Comparison of ENCODE assay signal across 20 cellular contexts in the genomic region with DNA sequence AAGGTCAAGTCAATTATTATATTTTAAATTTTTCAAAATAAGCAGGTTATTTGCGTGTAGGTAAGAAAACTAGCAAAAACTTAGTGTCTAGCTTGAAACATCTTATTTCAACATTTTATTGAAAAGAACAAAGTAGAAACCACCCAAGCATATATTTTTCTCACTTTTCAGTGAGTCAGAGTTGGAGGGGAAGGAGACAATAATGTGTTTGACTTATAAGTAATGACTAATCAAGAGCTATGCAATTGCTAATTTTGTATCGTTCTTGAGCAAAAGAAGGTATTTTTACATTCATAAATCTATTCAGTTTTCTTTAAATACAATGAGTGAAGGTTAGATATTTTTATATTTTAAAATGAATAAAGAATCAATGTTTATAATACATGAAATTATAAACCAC. TPM values are rescaled to one million over a fixed set of nuclear protein-coding genes. Genes with fewer than 3 reads are reported as not detected.
DNase-seq lines count a peak whose midpoint lies in the region; ATAC-seq, FAIRE-seq and TF ChIP-seq lines count a peak whose summit lies in the region.
"Had no signal": no experiment of that assay in that cellular context is flagged by ENCODE, and none has a peak within 500 bp of the region (broad histone marks: within the 10 kb centered on the region; RNA-seq: fewer than 3 reads in every experiment).

No MANE protein-coding gene starts in this region.

- no peaks in the 10 kb centered on the region for H3K79me1 ChIP-seq in mesenchymal stem cell (replicated peaks; ENCODE audit: low read length, poor library complexity, severe bottlenecking)

- peak overlapping the region; percentile 18 for H3K4me2 ChIP-seq in GM23248 (ENCODE audit: unreplicated experiment)
- no peak overlapping the region for H3K4me2 ChIP-seq in mesenchymal stem cell (ENCODE audit: low read length, poor library complexity, severe bottlenecking)
- H3K4me2 ChIP-seq: A549 had no signal

- no peak overlapping the region for H3K4ac ChIP-seq in mesenchymal stem cell (ENCODE audit: low read depth in 1 of 2, low read length in 2 of 2)

- FAIRE-seq in H54 (lab: Jason Lieb, UNC), result no peak
- FAIRE-seq in frontal cortex (lab: Jason Lieb, UNC), result no peak

- no peak overlapping the region for H3K9ac ChIP-seq in GM23248
- H3K9ac ChIP-seq in mesenchymal stem cell (ENCODE audit: low read length), result no peak overlapping the region

- TF ChIP-seq POLR2A in H54 (IDR thresholded peaks at IDR 0.05; ENCODE audit: low read depth, low read length), result no peak

- H3K9me3 ChIP-seq in GM23248 (ENCODE audit: low read depth) (no peaks in the 10 kb centered on the region), mesenchymal stem cell (ENCODE audit: control insufficient read depth, low read length) (no peaks in the 10 kb centered on the region)
- H3K9me3 ChIP-seq: A549, SJCRH30 had no signal

- H3K79me2 ChIP-seq in GM23248 (ENCODE audit: insufficient read depth), result no peaks in the 10 kb centered on the region

- TF ChIP-seq CTCF in astrocyte of the spinal cord (IDR thresholded peaks at IDR 0.05; ENCODE audit: low read depth, low read length) (no peak), fibroblast of the aortic adventitia (IDR thresholded peaks at IDR 0.05; ENCODE audit: insufficient read depth, low read length) (no peak)

- DNase-seq in GM23248 (peak; percentile 65), astrocyte of the spinal cord (ENCODE audit: low read depth, low spot score) (peak; percentile 8), fibroblast of the aortic adventitia (ENCODE audit: low read depth) (peak; percentile 4), mesenchymal stem cell (peak; percentile 9), Right ventricle myocardium inferior (ENCODE audit: missing footprints) (no peak), H54 (ENCODE audit: insufficient read length, low spot score) (no peak), frontal cortex (ENCODE audit: low spot score in 2 of 2) (no peak)
- DNase-seq in activated CD4-positive, alpha-beta T cell treated with anti-CD3 and anti-CD28 coated beads for 1 hour, result no peak
- DNase-seq: DMS 273 treated with DMSO at 0.1 percent for 48 hours; GF-D8; GOT3; Karpas-422; NCI-H187; NCI-H69; NK-92 treated with Interleukin-12 subunit alpha and Interleukin-12 subunit beta, amount 100 ng/mL, for 24 hours; OCI-M1; RPMI8226; SJCRH30 had no signal

- no peak overlapping the region for H3K23ac ChIP-seq in mesenchymal stem cell (ENCODE audit: low read length in 2 of 2)

- H3F3A ChIP-seq in GM23248 (ENCODE audit: insufficient read depth), result peaks cover 20% of the 10 kb centered on the region

- H3K18ac ChIP-seq in mesenchymal stem cell (ENCODE audit: low read depth in 1 of 2, low read length in 2 of 2), result no peak overlapping the region

- no peak overlapping the region for H2BK5ac ChIP-seq in mesenchymal stem cell (ENCODE audit: low read depth, low read length, poor library complexity, severe bottlenecking)

- intact Hi-C loops in Right ventricle myocardium inferior (cut with DNase I), result no loop called here

- H3K4me3 ChIP-seq in GM23248 (no peak overlapping the region), astrocyte of the spinal cord (ENCODE audit: low read depth, low read length) (no peak overlapping the region), fibroblast of the aortic adventitia (ENCODE audit: low read depth, low read length) (no peak overlapping the region), mesenchymal stem cell (ENCODE audit: insufficient read depth in 1 of 2, low read depth in 1 of 2, low read length in 2 of 2) (no peak overlapping the region)
- H3K4me3 ChIP-seq: A549, SJCRH30 had no signal

- H2BK12ac ChIP-seq in mesenchymal stem cell (ENCODE audit: low read length in 2 of 2), result no peak overlapping the region

- no peak overlapping the region for H4K8ac ChIP-seq in mesenchymal stem cell (ENCODE audit: low read length)

- H3K4me1 ChIP-seq in GM23248 (ENCODE audit: insufficient read depth), result peaks cover 23% of the 10 kb centered on the region
- H3K4me1 ChIP-seq in mesenchymal stem cell (ENCODE audit: control insufficient read depth, insufficient read depth, low read depth, low read length), result no peaks in the 10 kb centered on the region
- H3K4me1 ChIP-seq: A549 had no signal

- H4K20me1 ChIP-seq in GM23248 (ENCODE audit: insufficient read depth), result no peaks in the 10 kb centered on the region

- H2BK120ac ChIP-seq in mesenchymal stem cell (ENCODE audit: low read depth, low read length), result no peak overlapping the region

- peak overlapping the region; percentile 37; the same call in 1 of the 2 replicates for H3K27ac ChIP-seq in GM23248
- no peak overlapping the region for H3K27ac ChIP-seq in mesenchymal stem cell (ENCODE audit: low read length, poor library complexity, severe bottlenecking)
- H3K27ac ChIP-seq: A549, C4-2B had no signal

- ATAC-seq in Right ventricle myocardium inferior, result no peak
- ATAC-seq: A549 had no signal

- no peak overlapping the region for H2BK15ac ChIP-seq in mesenchymal stem cell (ENCODE audit: low read depth, poor library complexity, severe bottlenecking)

- H3K14ac ChIP-seq in mesenchymal stem cell (ENCODE audit: low read length in 2 of 2), result no peak overlapping the region

- in situ Hi-C loops in GM23248 (cut with MboI), result no loop called here
- in situ Hi-C loops in astrocyte of the spinal cord (cut with HindIII; ENCODE audit: low sequenced_read_pairs), result no loop called here

- WGBS in GM23248 (ENCODE audit: low coverage in 1 of 2, low lambda C conversion rate in 2 of 2, missing lambda C conversion rate in 2 of 2), 2 experiments, result 33 to 38% methylated on average over 2 of the region's 2 CpGs
- no CpG with 5 or more reads among the region's 2 CpGs for WGBS in mesenchymal stem cell

- H4K91ac ChIP-seq in mesenchymal stem cell (ENCODE audit: low read length), result no peak overlapping the region

- no peak overlapping the region for H2AK5ac ChIP-seq in mesenchymal stem cell (ENCODE audit: low read length, severe bottlenecking)

- no peak overlapping the region for H2AFZ ChIP-seq in GM23248
- H2AFZ ChIP-seq in mesenchymal stem cell (ENCODE audit: low read depth, low read length), result no peak overlapping the region

- H3K9me2 ChIP-seq in GM23248 (ENCODE audit: insufficient read depth), result no peaks in the 10 kb centered on the region

- H3K36me3 ChIP-seq in GM23248 (ENCODE audit: low read depth) (no peaks in the 10 kb centered on the region), mesenchymal stem cell (ENCODE audit: control insufficient read depth in 1 of 2, insufficient read depth in 2 of 2, low read depth in 1 of 2, low read length in 2 of 2) (no peaks in the 10 kb centered on the region)
- H3K36me3 ChIP-seq: SJCRH30 had no signal

- H3K27me3 ChIP-seq in GM23248 (replicated peaks; ENCODE audit: insufficient read depth) (no peaks in the 10 kb centered on the region), mesenchymal stem cell (ENCODE audit: control insufficient read depth in 1 of 2, insufficient read depth in 1 of 2, low read length in 2 of 2) (no peaks in the 10 kb centered on the region)
- H3K27me3 ChIP-seq: SJCRH30 had no signal

RNA-seq across cellular contexts. Expression of a gene that starts 54.4 kb away (rescaled TPM):
- total RNA-seq in GM23248 (2014; rRNA removed; shearing (Covaris generic)), result 0.13 and 0.22 TPM in 2 replicates
- polyA plus RNA-seq in GM23248 (2016; fragmentation: Nextera tagmentation; extraction: Ambion mirVana), result 0.09 TPM in 1 of 2 replicates, not detected in the other
- total RNA-seq in fibroblast of the aortic adventitia (ENCODE audit: low replicate concordance) (0.81 and 1.1 TPM in 2 replicates), Right ventricle myocardium inferior (10.1 TPM), frontal cortex (33.8 TPM)
- polyA plus RNA-seq in mesenchymal stem cell (2013, experiment 1 of 2), result 4.6 TPM
- polyA plus RNA-seq in mesenchymal stem cell (2013, experiment 2 of 2), result 4.7 TPM

Comparison
In these comparisons a context has a peak if more than half of its experiments do, and no peak if none do; other contexts are left out.
1. DNase-seq: peak in GM23248 (single experiment), astrocyte of the spinal cord (single experiment), fibroblast of the aortic adventitia (single experiment) and mesenchymal stem cell (single experiment); none in activated CD4-positive, alpha-beta T cell treated with anti-CD3 and anti-CD28 coated beads for 1 hour (single experiment), Right ventricle myocardium inferior (single experiment), H54 (single experiment) and frontal cortex (0 of 2).